In the genomic region with DNA sequence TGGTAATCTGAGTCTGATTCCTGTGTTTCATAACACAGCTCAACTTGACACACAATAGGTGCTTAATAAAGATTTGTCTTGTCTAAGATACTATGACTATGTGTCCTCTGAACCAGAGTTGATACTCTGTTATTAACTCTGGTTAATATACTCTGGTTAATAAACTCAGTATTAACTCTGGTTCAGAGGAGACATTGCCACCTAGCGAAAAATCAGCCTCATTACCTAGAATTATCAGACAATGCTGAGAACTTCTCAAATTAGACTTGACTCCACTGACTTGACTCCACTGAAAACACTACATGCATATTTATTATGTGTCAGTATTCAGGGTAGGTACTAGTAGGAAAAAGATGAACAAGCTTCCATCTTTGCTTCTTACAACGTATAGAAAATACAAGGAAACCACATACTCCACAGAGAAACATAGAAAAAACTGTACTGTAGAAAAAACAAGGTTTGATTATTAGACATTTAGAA, we compare ENCODE assay signal across 8 cellular contexts.
A peak's percentile ranks its signal among the peaks of the same experiment; 100 is the strongest.
DNase-seq lines count a peak whose midpoint lies in the region; ATAC-seq and TF ChIP-seq lines count a peak whose summit lies in the region.

No MANE protein-coding gene starts in this region.

- no peaks in the 10 kb centered on the region for H3K36me3 ChIP-seq in right lobe of liver

- no peaks in the 10 kb centered on the region for H3K4me1 ChIP-seq in right lobe of liver

- DNase-seq in GDM1 (lab: John Stamatoyannopoulos, UW) (peak; percentile 48), OCI-M1 (lab: John Stamatoyannopoulos, UW) (peak; percentile 88), cerebellar cortex (ENCODE audit: low spot score) (peak; percentile 45), right lobe of liver (no peak), NCI-H1436 treated with DMSO at 0.1 percent for 48 hours (lab: John Stamatoyannopoulos, UW) (no peak)
- no peak for DNase-seq in activated CD8-positive, alpha-beta memory T cell treated with anti-CD3 and anti-CD28 coated beads, Interleukin-2, amount 50 U/mL, for 48 hours

- H3K4me3 ChIP-seq in right lobe of liver: no peak overlapping the region

- H3K27ac ChIP-seq in right lobe of liver: no peak overlapping the region

- no peaks in the 10 kb centered on the region for H3K9me3 ChIP-seq in right lobe of liver

- WGBS in right lobe of liver (ENCODE audit: insufficient coverage, low coverage, low lambda C conversion rate, missing lambda C conversion rate): 5% methylated on average over 2 of the region's 2 CpGs

- TF ChIP-seq POLR2A in right lobe of liver (IDR thresholded peaks at IDR 0.05): no peak

- no peaks in the 10 kb centered on the region for H3K27me3 ChIP-seq in right lobe of liver

- peak; percentile 83 for ATAC-seq in GM21381 (IDR thresholded peaks at IDR 0.05; ENCODE audit: unreplicated experiment)
- ATAC-seq in HG03558 (IDR thresholded peaks at IDR 0.05; ENCODE audit: extremely low read depth, unreplicated experiment): peak; percentile 74
- peak; percentile 90 to 95 (median 94) for ATAC-seq in right lobe of liver

- TF ChIP-seq CTCF in right lobe of liver (IDR thresholded peaks at IDR 0.05): peak; percentile 57 to 73 (median 72)

- intact Hi-C loops in right lobe of liver (cut with DNase I): no loop called here

Comparison
In these comparisons a context has a peak if more than half of its experiments do, and no peak if none do; other contexts are left out.
1. DNase-seq: peak in GDM1 (single experiment), OCI-M1 (single experiment) and cerebellar cortex (single experiment); none in right lobe of liver (0 of 3), NCI-H1436 treated with DMSO at 0.1 percent for 48 hours (single experiment) and activated CD8-positive, alpha-beta memory T cell treated with anti-CD3 and anti-CD28 coated beads, Interleukin-2, amount 50 U/mL, for 48 hours (single experiment).
2. Peak in every context shown above with its lines, with median percentiles within 50 percentile points of each other: ATAC-seq.